9 cellular contexts compared by ENCODE assay signal in the genomic region with DNA sequence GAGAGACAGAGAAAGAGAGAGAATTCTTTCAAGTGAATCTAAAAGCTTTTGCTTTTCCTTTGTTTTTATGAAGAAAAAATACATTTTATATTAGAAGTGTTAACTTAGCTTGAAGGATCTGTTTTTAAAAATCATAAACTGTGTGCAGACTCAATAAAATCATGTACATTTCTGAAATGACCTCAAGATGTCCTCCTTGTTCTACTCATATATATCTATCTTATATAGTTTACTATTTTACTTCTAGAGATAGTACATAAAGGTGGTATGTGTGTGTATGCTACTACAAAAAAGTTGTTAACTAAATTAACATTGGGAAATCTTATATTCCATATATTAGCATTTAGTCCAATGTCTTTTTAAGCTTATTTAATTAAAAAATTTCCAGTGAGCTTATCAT.
DNase-seq lines count a peak whose midpoint lies in the region; ATAC-seq and TF ChIP-seq lines count a peak whose summit lies in the region.
"Had no signal": no experiment of that assay in that cellular context is flagged by ENCODE, and none has a peak within 500 bp of the region (broad histone marks: within the 10 kb centered on the region; RNA-seq: fewer than 3 reads in every experiment).

No MANE protein-coding gene starts in this region.

- H3K14ac ChIP-seq in IMR-90 (replicated peaks; ENCODE audit: low read depth, low read length): no peak overlapping the region

- in situ Hi-C loops in IMR-90 (cut with MboI; ENCODE audit: low sequenced_read_pairs): loop anchor here (5.0 to 25.0 kb wide), 3 partner anchors 706 to 1756 kb away; no protein-coding TSS in a partner anchor

- no peaks in the 10 kb centered on the region for H3K79me1 ChIP-seq in IMR-90 (ENCODE audit: low read depth in 1 of 2, low read length in 2 of 2)

- no peak overlapping the region for H3K23ac ChIP-seq in IMR-90 (ENCODE audit: low read depth, low read length)

- peak; percentile 49 for TF ChIP-seq CTCF in IMR-90 (conservative IDR thresholded peaks at IDR 0.05; ENCODE audit: low read depth, low read length)
- TF ChIP-seq CTCF in activated CD8-positive, alpha-beta T cell treated with anti-CD3 and anti-CD28 coated beads for 36 hours (IDR thresholded peaks at IDR 0.05): no peak
- peak; percentile 18 to 43 (median 35) for TF ChIP-seq CTCF in right lobe of liver (IDR thresholded peaks at IDR 0.05)

- TF ChIP-seq POLR2A in IMR-90 (IDR thresholded peaks at IDR 0.05; ENCODE audit: low read depth, low read length) (no peak), right lobe of liver (IDR thresholded peaks at IDR 0.05) (no peak)

- no peak overlapping the region for H2BK120ac ChIP-seq in IMR-90 (ENCODE audit: low read depth, low read length)

- no peaks in the 10 kb centered on the region for H3K27me3 ChIP-seq in CD4-positive, CD25-positive, alpha-beta regulatory T cell (ENCODE audit: control insufficient read depth, insufficient read depth, low read length)
- H3K27me3 ChIP-seq in IMR-90 (ENCODE audit: control insufficient read depth, insufficient read depth, low read length) (no peaks in the 10 kb centered on the region), right lobe of liver (no peaks in the 10 kb centered on the region)

- no peaks in the 10 kb centered on the region for H3K27me3 Mint-ChIP-seq in CD4-positive, CD25-positive, alpha-beta regulatory T cell
- no peaks in the 10 kb centered on the region for H3K27me3 Mint-ChIP-seq in activated CD8-positive, alpha-beta T cell treated with anti-CD3 and anti-CD28 coated beads for 36 hours
- H3K27me3 Mint-ChIP-seq in activated T-helper 2 cell treated with anti-CD3 and anti-CD28 coated beads, Interferon-gamma antibody, Interleukin-2, Interleukin-4, amounts not matched to agents 10 μg/mL and 5 μg/mL and 100 μg/mL, durations not matched to agents 14 hours and 24 hours and 36 hours (ENCODE audit: low read depth): no peaks in the 10 kb centered on the region
- H3K27me3 Mint-ChIP-seq: stimulated activated naive B cell treated with anti-CD40 and anti-IgM and Interleukin-4, amounts not matched to agents 10 μg/mL and 1 μg/mL and 100 μg/mL, for 72 hours had no signal

- no peak overlapping the region for H3K4me3 Mint-ChIP-seq in CD4-positive, CD25-positive, alpha-beta regulatory T cell
- no peak overlapping the region for H3K4me3 Mint-ChIP-seq in activated CD8-positive, alpha-beta T cell treated with anti-CD3 and anti-CD28 coated beads for 36 hours
- no peak overlapping the region for H3K4me3 Mint-ChIP-seq in activated T-helper 2 cell treated with anti-CD3 and anti-CD28 coated beads, Interferon-gamma antibody, Interleukin-2, Interleukin-4, amounts not matched to agents 10 μg/mL and 5 μg/mL and 100 μg/mL, durations not matched to agents 14 hours and 24 hours and 36 hours (ENCODE audit: low read depth)
- H3K4me3 Mint-ChIP-seq: stimulated activated naive B cell treated with anti-CD40 and anti-IgM and Interleukin-4, amounts not matched to agents 10 μg/mL and 1 μg/mL and 100 μg/mL, for 72 hours had no signal

- no peak overlapping the region for H4K8ac ChIP-seq in IMR-90 (ENCODE audit: low read depth in 2 of 2, low read length in 2 of 2)

- no peak overlapping the region for H2BK20ac ChIP-seq in IMR-90 (ENCODE audit: low read depth, low read length)

- H3K9ac ChIP-seq in IMR-90 (ENCODE audit: low read depth, low read length): no peak overlapping the region

- no peak overlapping the region for H2AK5ac ChIP-seq in IMR-90 (ENCODE audit: low read depth, low read length)

- no peak overlapping the region for H4K5ac ChIP-seq in IMR-90 (ENCODE audit: low read depth, low read length)

- H3K27ac Mint-ChIP-seq in CD4-positive, CD25-positive, alpha-beta regulatory T cell: no peak overlapping the region
- peak overlapping the region; percentile 8 for H3K27ac Mint-ChIP-seq in activated CD8-positive, alpha-beta T cell treated with anti-CD3 and anti-CD28 coated beads for 36 hours
- H3K27ac Mint-ChIP-seq in activated T-helper 2 cell treated with anti-CD3 and anti-CD28 coated beads, Interferon-gamma antibody, Interleukin-2, Interleukin-4, amounts not matched to agents 10 μg/mL and 5 μg/mL and 100 μg/mL, durations not matched to agents 14 hours and 24 hours and 36 hours: no peak overlapping the region

- peaks cover 25% of the 10 kb centered on the region for H3K36me3 Mint-ChIP-seq in CD4-positive, CD25-positive, alpha-beta regulatory T cell
- peaks cover 35% of the 10 kb centered on the region for H3K36me3 Mint-ChIP-seq in activated CD8-positive, alpha-beta T cell treated with anti-CD3 and anti-CD28 coated beads for 36 hours (ENCODE audit: low read depth)
- peaks cover 54% of the 10 kb centered on the region for H3K36me3 Mint-ChIP-seq in activated T-helper 2 cell treated with anti-CD3 and anti-CD28 coated beads, Interferon-gamma antibody, Interleukin-2, Interleukin-4, amounts not matched to agents 10 μg/mL and 5 μg/mL and 100 μg/mL, durations not matched to agents 14 hours and 24 hours and 36 hours (ENCODE audit: low read depth)

- DNase-seq in CD4-positive, CD25-positive, alpha-beta regulatory T cell: no peak
- DNase-seq in IMR-90 (peak; percentile 36), right lobe of liver (no peak)
- DNase-seq in activated CD8-positive, alpha-beta T cell treated with anti-CD3 and anti-CD28 coated beads for 36 hours: no peak
- no peak for DNase-seq in activated T-helper 2 cell treated with anti-CD3 and anti-CD28 coated beads, Interferon-gamma antibody, Interleukin-2, Interleukin-4, amounts not matched to agents 10 μg/mL and 5 μg/mL and 100 μg/mL, durations not matched to agents 14 hours and 24 hours and 36 hours (ENCODE audit: low spot score)
- DNase-seq: stimulated activated naive B cell treated with anti-CD40 and anti-IgM and Interleukin-4, amounts not matched to agents 10 μg/mL and 1 μg/mL and 100 μg/mL, for 72 hours had no signal

- no peak overlapping the region for H2AK9ac ChIP-seq in IMR-90 (replicated peaks; ENCODE audit: low read depth, low read length, poor library complexity)

- H3K4ac ChIP-seq in IMR-90 (ENCODE audit: low read depth, low read length): no peak overlapping the region

- no TSS peak for BruUV-seq in IMR-90 (replicated peaks; lab: Mats Ljungman, UMichigan)

- H3K4me1 Mint-ChIP-seq in CD4-positive, CD25-positive, alpha-beta regulatory T cell: peaks cover 18 to 39% (median 27%) of the 10 kb centered on the region in 4 donors
- H3K4me1 Mint-ChIP-seq in activated CD8-positive, alpha-beta T cell treated with anti-CD3 and anti-CD28 coated beads for 36 hours (ENCODE audit: low read depth): peaks cover 16% of the 10 kb centered on the region
- peaks cover 5% of the 10 kb centered on the region for H3K4me1 Mint-ChIP-seq in activated T-helper 2 cell treated with anti-CD3 and anti-CD28 coated beads, Interferon-gamma antibody, Interleukin-2, Interleukin-4, amounts not matched to agents 10 μg/mL and 5 μg/mL and 100 μg/mL, durations not matched to agents 14 hours and 24 hours and 36 hours (ENCODE audit: low read depth)

- no peak overlapping the region for H3K4me3 ChIP-seq in CD4-positive, CD25-positive, alpha-beta regulatory T cell (ENCODE audit: low read depth, low read length)
- H3K4me3 ChIP-seq in IMR-90 (ENCODE audit: insufficient read depth, low read depth, low read length): no peak overlapping the region
- no peak overlapping the region for H3K4me3 ChIP-seq in right lobe of liver

- H2BK5ac ChIP-seq in IMR-90 (ENCODE audit: low read depth, low read length, poor library complexity, severe bottlenecking): no peak overlapping the region

- dilution Hi-C loops in IMR-90 (cut with HindIII; ENCODE audit: low sequenced_read_pairs, unreplicated experiment): no loop called here

- peak; percentile 44 for TF ChIP-seq RAD21 in IMR-90 (IDR thresholded peaks at IDR 0.05; ENCODE audit: low read length)

- H3K4me1 ChIP-seq in CD4-positive, CD25-positive, alpha-beta regulatory T cell (ENCODE audit: control insufficient read depth, insufficient read depth, low read length, poor library complexity, severe bottlenecking): no peaks in the 10 kb centered on the region
- H3K4me1 ChIP-seq in IMR-90 (ENCODE audit: control insufficient read depth, insufficient read depth, low read length) (no peaks in the 10 kb centered on the region), right lobe of liver (no peaks in the 10 kb centered on the region)

- H2BK15ac ChIP-seq in IMR-90 (ENCODE audit: low read depth, low read length): no peak overlapping the region

- peaks cover 56% of the 10 kb centered on the region for H3K36me3 ChIP-seq in CD4-positive, CD25-positive, alpha-beta regulatory T cell (ENCODE audit: control insufficient read depth, insufficient read depth, low read length)
- H3K36me3 ChIP-seq in IMR-90 (ENCODE audit: control insufficient read depth, insufficient read depth, low read length): no peaks in the 10 kb centered on the region
- H3K36me3 ChIP-seq in right lobe of liver: no peaks in the 10 kb centered on the region

- H3K27ac ChIP-seq in CD4-positive, CD25-positive, alpha-beta regulatory T cell (ENCODE audit: insufficient read depth, low read length, poor library complexity, severe bottlenecking): peak overlapping the region; percentile 14
- H3K27ac ChIP-seq in IMR-90 (ENCODE audit: insufficient read depth, low read length) (no peak overlapping the region), right lobe of liver (no peak overlapping the region)

- H2AFZ ChIP-seq in IMR-90 (replicated peaks; ENCODE audit: low read length, poor library complexity): no peak overlapping the region

- no peak for ATAC-seq in CD4-positive, CD25-positive, alpha-beta regulatory T cell (ENCODE audit: low read depth in 2 of 2)
- ATAC-seq in IMR-90 (ENCODE audit: low read depth) (peak; percentile 72; the same call in 1 of the 2 replicates), right lobe of liver (peak in 2 of 4 donors; percentile 45 to 48), HG02840 (IDR thresholded peaks at IDR 0.05; ENCODE audit: low FRiP score, unreplicated experiment) (no peak), HG02884 (IDR thresholded peaks at IDR 0.05; ENCODE audit: unreplicated experiment) (no peak), GM19455 (IDR thresholded peaks at IDR 0.05; ENCODE audit: unreplicated experiment) (no peak)
- no peak for ATAC-seq in activated CD8-positive, alpha-beta T cell treated with anti-CD3 and anti-CD28 coated beads for 36 hours
- ATAC-seq: stimulated activated naive B cell treated with anti-CD40 and anti-IgM and Interleukin-4, amounts not matched to agents 10 μg/mL and 1 μg/mL and 100 μg/mL, for 72 hours had no signal

- no peak overlapping the region for H3K18ac ChIP-seq in IMR-90 (ENCODE audit: low read depth, low read length)

- intact Hi-C loops in IMR-90 (cut with micrococcal nuclease) (loop anchor here (1.0 to 5.0 kb wide), 5 partner anchors 356 to 931 kb away; no protein-coding TSS in a partner anchor), right lobe of liver (cut with DNase I) (no loop called here)
- intact Hi-C loops in activated CD8-positive, alpha-beta T cell treated with anti-CD3 and anti-CD28 coated beads for 36 hours (cut with micrococcal nuclease): no loop called here
- intact Hi-C loops in activated T-helper 2 cell treated with anti-CD3 and anti-CD28 coated beads, Interferon-gamma antibody, Interleukin-2, Interleukin-4, amounts not matched to agents 10 μg/mL and 5 μg/mL and 100 μg/mL, durations not matched to agents 14 hours and 24 hours and 36 hours (cut with micrococcal nuclease): no loop called here

- CTCF ChIA-PET in IMR-90 (lab: Yijun Ruan, JAX): interaction anchor here (0.8 to 1.9 kb wide), 5 partner anchors 11 to 707 kb away, joined by 3 to 7 read pairs (median 5); no protein-coding TSS in a partner anchor
- CTCF ChIA-PET in activated CD8-positive, alpha-beta T cell treated with anti-CD3 and anti-CD28 coated beads for 36 hours (lab: Charles Lee): interaction anchor here (0.6 to 1.4 kb wide), 5 partner anchors 9 to 357 kb away, joined by 3 to 4 read pairs (median 3); no protein-coding TSS in a partner anchor

- no peaks in the 10 kb centered on the region for H3K9me1 ChIP-seq in IMR-90 (ENCODE audit: insufficient read depth, low read length)

- no peak overlapping the region for H3K56ac ChIP-seq in IMR-90 (ENCODE audit: extremely low read depth, insufficient read depth, low read length)

- no peaks in the 10 kb centered on the region for H4K20me1 ChIP-seq in IMR-90 (ENCODE audit: insufficient read depth, low read length)

- no peak overlapping the region for H4K91ac ChIP-seq in IMR-90 (ENCODE audit: insufficient read depth, low read depth, low read length)

- POLR2A ChIA-PET in IMR-90 (lab: Charles Lee; ENCODE audit: unreplicated experiment): no interaction called here
- POLR2A ChIA-PET in activated CD8-positive, alpha-beta T cell treated with anti-CD3 and anti-CD28 coated beads for 36 hours (lab: Charles Lee): no interaction called here

- H3K9me3 Mint-ChIP-seq in CD4-positive, CD25-positive, alpha-beta regulatory T cell: peaks cover 0 to 2% (median 0%) of the 10 kb centered on the region in 7 donors
- peaks cover 3% of the 10 kb centered on the region for H3K9me3 Mint-ChIP-seq in activated CD8-positive, alpha-beta T cell treated with anti-CD3 and anti-CD28 coated beads for 36 hours
- no peaks in the 10 kb centered on the region for H3K9me3 Mint-ChIP-seq in activated T-helper 2 cell treated with anti-CD3 and anti-CD28 coated beads, Interferon-gamma antibody, Interleukin-2, Interleukin-4, amounts not matched to agents 10 μg/mL and 5 μg/mL and 100 μg/mL, durations not matched to agents 14 hours and 24 hours and 36 hours

- H3K4me2 ChIP-seq in IMR-90 (ENCODE audit: low read depth, low read length): no peak overlapping the region

- H3K9me3 ChIP-seq in CD4-positive, CD25-positive, alpha-beta regulatory T cell (ENCODE audit: control insufficient read depth in 2 of 2, low read length in 2 of 2): no peaks in the 10 kb centered on the region
- no peaks in the 10 kb centered on the region for H3K9me3 ChIP-seq in IMR-90 (ENCODE audit: control insufficient read depth, insufficient read depth, low read length)
- H3K9me3 ChIP-seq in right lobe of liver: no peaks in the 10 kb centered on the region
